8 cellular contexts compared by ENCODE assay signal in genomic region chr7:32506266-32507054, GRCh38. TPM values are rescaled to one million over a fixed set of nuclear protein-coding genes. Genes with fewer than 3 reads are reported as not detected.
DNase-seq lines count a peak whose midpoint lies in the region; ATAC-seq and TF ChIP-seq lines count a peak whose summit lies in the region.
"Had no signal": no experiment of that assay in that cellular context is flagged by ENCODE, and none has a peak within 500 bp of the region (broad histone marks: within the 10 kb centered on the region; RNA-seq: fewer than 3 reads in every experiment).

No MANE protein-coding gene starts in this region.

- TF ChIP-seq CTCF in neutrophil (IDR thresholded peaks at IDR 0.05) = no peak

- no peaks in the 10 kb centered on the region for H3K27me3 Mint-ChIP-seq in activated T-cell treated with anti-CD3 and anti-CD28 coated beads, Interleukin-2, amount 50 U/mL, for 72 hours (ENCODE audit: low read depth)

- H3K4me3 Mint-ChIP-seq in activated T-cell treated with anti-CD3 and anti-CD28 coated beads, Interleukin-2, amount 50 U/mL, for 72 hours = peak overlapping the region; percentile 20 to 58

- no peaks in the 10 kb centered on the region for H3K9me3 Mint-ChIP-seq in activated T-cell treated with anti-CD3 and anti-CD28 coated beads, Interleukin-2, amount 50 U/mL, for 72 hours

- H3K9me3 ChIP-seq in neutrophil = no peaks in the 10 kb centered on the region

- ATAC-seq in GM18870 (IDR thresholded peaks at IDR 0.05; ENCODE audit: unreplicated experiment) (peak; percentile 53), HG03196 (IDR thresholded peaks at IDR 0.05; ENCODE audit: unreplicated experiment) (peak; percentile 57), GM21619 (IDR thresholded peaks at IDR 0.05; ENCODE audit: unreplicated experiment) (no peak)
- ATAC-seq in activated T-cell treated with anti-CD3 and anti-CD28 coated beads, Interleukin-2, amount 50 U/mL, for 72 hours (replicated peaks in 1 of 2) = peak; percentile 89 to 92

- no peaks in the 10 kb centered on the region for H3K27me3 ChIP-seq in neutrophil

- peaks cover 62% of the 10 kb centered on the region for H3K4me1 Mint-ChIP-seq in activated T-cell treated with anti-CD3 and anti-CD28 coated beads, Interleukin-2, amount 50 U/mL, for 72 hours (ENCODE audit: low read depth)

- no peak overlapping the region for H3K4me3 ChIP-seq in neutrophil (ENCODE audit: low read depth in 1 of 2, low read length in 1 of 2)
- H3K4me3 ChIP-seq: SK-N-MC had no signal

- H3K4me1 ChIP-seq in neutrophil (ENCODE audit: control insufficient read depth in 1 of 2, insufficient read depth in 1 of 2, low read depth in 1 of 2, low read length in 1 of 2) = peaks cover 13% of the 10 kb centered on the region in 2 experiments

- peak overlapping the region; percentile 93 for H3K27ac Mint-ChIP-seq in activated T-cell treated with anti-CD3 and anti-CD28 coated beads, Interleukin-2, amount 50 U/mL, for 72 hours

- H3K36me3 Mint-ChIP-seq in activated T-cell treated with anti-CD3 and anti-CD28 coated beads, Interleukin-2, amount 50 U/mL, for 72 hours (ENCODE audit: insufficient read depth in 2 of 2) = peaks cover 0 to 9% of the 10 kb centered on the region in 2 donors

- peak; percentile 36 to 46 for DNase-seq in activated T-cell treated with anti-CD3 and anti-CD28 coated beads, Interleukin-2, amount 50 U/mL, for 72 hours
- DNase-seq in activated CD8-positive, alpha-beta memory T cell treated with anti-CD3 and anti-CD28 coated beads, Interleukin-2, amount 50 U/mL, for 4 hours = no peak
- no peak for DNase-seq in mesenteric fat pad (ENCODE audit: low spot score)

- H3K36me3 ChIP-seq in neutrophil = no peaks in the 10 kb centered on the region

- peak overlapping the region; percentile 0 for H3K27ac ChIP-seq in neutrophil
- H3K27ac ChIP-seq: SK-N-MC had no signal

RNA-seq across cellular contexts. Expression of gene AVL9, which starts 11.2 kb away (rescaled TPM):
- 10 to 100 TPM; 50.9 to 54.9 TPM for total RNA-seq in activated T-cell treated with anti-CD3 and anti-CD28 coated beads, Interleukin-2, amount 50 U/mL, for 72 hours
- 35.5 TPM for total RNA-seq in mesenteric fat pad

RNA-seq across cellular contexts. Expression of gene LSM5, which starts 16.3 kb away (rescaled TPM):
- total RNA-seq in activated T-cell treated with anti-CD3 and anti-CD28 coated beads, Interleukin-2, amount 50 U/mL, for 72 hours = 100 to 1,000 TPM in 1 of 2 donors, 10 to 100 TPM in 1; 77.4 to 103 TPM
- total RNA-seq in mesenteric fat pad = 22.5 TPM

Comparison
In these comparisons a context has a peak if more than half of its experiments do, and no peak if none do; other contexts are left out.
1. DNase-seq: peak in activated T-cell treated with anti-CD3 and anti-CD28 coated beads, Interleukin-2, amount 50 U/mL, for 72 hours (2 of 2); none in activated CD8-positive, alpha-beta memory T cell treated with anti-CD3 and anti-CD28 coated beads, Interleukin-2, amount 50 U/mL, for 4 hours (single experiment) and mesenteric fat pad (single experiment).